In genomic region chr18:12099160-12099559, GRCh38 we compare ENCODE assay signal across 33 cellular contexts. TPM values are rescaled to one million over a fixed set of nuclear protein-coding genes. Genes with fewer than 3 reads are reported as not detected.
"Had no signal": no experiment of that assay in that cellular context is flagged by ENCODE, and none has a peak within 500 bp of the region (broad histone marks: within the 10 kb centered on the region; RNA-seq: fewer than 3 reads in every experiment).

No MANE protein-coding gene starts in this region.

- FAIRE-seq: bronchial epithelial cell, TTC549 had no signal

- H3K4me3 ChIP-seq: ascending aorta, cardiac muscle cell had no signal

- H3K9me3 ChIP-seq: ascending aorta had no signal

- H3K4me1 ChIP-seq: ascending aorta had no signal

- H3K27me3 ChIP-seq: ascending aorta had no signal

- H3K27ac ChIP-seq: ascending aorta, cardiac muscle cell, VCaP had no signal

- DNase-seq: activated CD4-positive, alpha-beta memory T cell treated with anti-CD3 and anti-CD28 coated beads, Interleukin-2, amount 10 ng/mL, durations not matched to agents 7 days and 5 days; activated CD4-positive, alpha-beta T cell treated with anti-CD3 and anti-CD28 coated beads for 1 hour; activated CD4-positive, alpha-beta T cell treated with anti-CD3 and anti-CD28 coated beads for 36 hours; activated CD4-positive, alpha-beta T cell treated with anti-CD3 and anti-CD28 coated beads for 48 hours; activated CD4-positive, alpha-beta T cell treated with anti-CD3 and anti-CD28 coated beads, Interleukin-2, amount 10 ng/mL, durations not matched to agents 7 days and 5 days; activated CD4-positive, alpha-beta T cell treated with anti-CD3 and anti-CD28 coated beads, Interleukin-2, amount 50 U/mL, for 48 hours; activated CD4-positive, CD25-positive, alpha-beta regulatory T cell; activated CD8-positive, alpha-beta memory T cell treated with anti-CD3 and anti-CD28 coated beads for 24 hours; activated CD8-positive, alpha-beta memory T cell treated with anti-CD3 and anti-CD28 coated beads, Interleukin-2, amount 10 ng/mL, durations not matched to agents 7 days and 5 days; activated CD8-positive, alpha-beta memory T cell treated with anti-CD3 and anti-CD28 coated beads, Interleukin-2, amount 50 U/mL, for 48 hours; activated CD8-positive, alpha-beta T cell treated with anti-CD3 and anti-CD28 coated beads, Interleukin-2, amount 10 ng/mL, durations not matched to agents 7 days and 5 days; activated effector memory CD4-positive, alpha-beta T cell treated with Interleukin-2 at 50 U/mL for 16 hours; activated gamma-delta T cell; activated naive CD4-positive, alpha-beta T cell treated with anti-CD3 and anti-CD28 coated beads, Interleukin-2, amount 10 ng/mL, durations not matched to agents 7 days and 5 days; activated naive CD4-positive, alpha-beta T cell treated with Interleukin-2 at 50 U/mL for 16 hours; activated naive CD8-positive, alpha-beta T cell treated with anti-CD3 and anti-CD28 coated beads, Interleukin-2, amount 10 ng/mL, durations not matched to agents 7 days and 5 days; activated naive CD8-positive, alpha-beta T cell treated with anti-CD3 and anti-CD28 coated beads, Interleukin-2, amount 50 U/mL, for 24 hours; activated T-cell treated with anti-CD3 and anti-CD28 coated beads, Interleukin-2, amount 50 U/mL, for 24 hours; activated T-cell treated with anti-CD3 and anti-CD28 coated beads, Interleukin-2, amount 50 U/mL, for 48 hours; amygdala; anterior cingulate cortex; caudate nucleus; cerebellar nuclear complex; T-helper 9 cell had no signal

- ATAC-seq: activated CD4-positive, CD25-positive, alpha-beta regulatory T cell treated with anti-CD3 and anti-CD28 coated beads, Interleukin-2, amount 50 U/mL, for 24 hours; activated CD8-positive, alpha-beta T cell treated with anti-CD3 and anti-CD28 coated beads, Interleukin-2, amount 10 ng/mL, durations not matched to agents 7 days and 5 days; activated naive CD8-positive, alpha-beta T cell treated with anti-CD3 and anti-CD28 coated beads, Interleukin-2, amount 50 U/mL, for 24 hours; WTC11 had no signal

- H3K36me3 ChIP-seq: ascending aorta, cardiac muscle cell had no signal

RNA-seq across cellular contexts. Expression of gene ANKRD62, which starts 5.5 kb away (rescaled TPM):
- total RNA-seq: activated CD4-positive, alpha-beta memory T cell treated with anti-CD3 and anti-CD28 coated beads, Interleukin-2, amount 10 ng/mL, durations not matched to agents 7 days and 5 days; activated CD4-positive, alpha-beta T cell treated with anti-CD3 and anti-CD28 coated beads for 36 hours; activated CD4-positive, alpha-beta T cell treated with anti-CD3 and anti-CD28 coated beads, Interleukin-2, amount 10 ng/mL, durations not matched to agents 7 days and 5 days; activated CD8-positive, alpha-beta memory T cell treated with anti-CD3 and anti-CD28 coated beads, Interleukin-2, amount 10 ng/mL, durations not matched to agents 7 days and 5 days; activated CD8-positive, alpha-beta T cell treated with anti-CD3 and anti-CD28 coated beads, Interleukin-2, amount 10 ng/mL, durations not matched to agents 7 days and 5 days; activated naive CD8-positive, alpha-beta T cell treated with anti-CD3 and anti-CD28 coated beads, Interleukin-2, amount 10 ng/mL, durations not matched to agents 7 days and 5 days; activated T-helper 2 cell treated with anti-CD3 and anti-CD28 coated beads, Interferon-gamma antibody, Interleukin-2, Interleukin-4, amounts not matched to agents 10 μg/mL and 5 μg/mL and 100 μg/mL, durations not matched to agents 14 hours and 24 hours and 36 hours; ascending aorta; cardiac muscle cell; chondrocyte; WTC11 had no signal
- polyA plus RNA-seq: cardiac muscle cell had no signal
